In the genomic region with DNA sequence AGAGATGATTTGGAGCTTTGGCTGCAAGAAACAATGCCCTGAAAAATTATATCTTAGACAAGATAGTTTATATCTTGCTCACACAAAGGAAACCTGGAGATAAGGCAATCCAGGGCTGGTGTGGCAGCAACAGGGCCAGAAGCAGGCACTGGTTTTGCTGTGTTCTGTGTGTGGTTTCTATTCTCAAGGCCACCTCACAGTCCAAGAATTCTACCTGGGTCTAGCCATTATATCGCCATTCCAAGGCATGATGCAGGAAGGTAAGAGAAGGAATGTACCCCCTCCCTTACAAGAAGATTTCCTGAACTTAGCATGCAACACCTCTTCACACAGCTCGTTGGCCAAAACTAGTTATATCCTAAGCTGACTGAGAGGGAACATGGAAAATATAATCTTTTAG, we compare ENCODE assay signal across 26 cellular contexts.
"Had no signal": no experiment of that assay in that cellular context is flagged by ENCODE, and none has a peak within 500 bp of the region (broad histone marks: within the 10 kb centered on the region; RNA-seq: fewer than 3 reads in every experiment).

No MANE protein-coding gene starts in this region.

- DNase-seq: activated CD4-positive, alpha-beta memory T cell treated with anti-CD3 and anti-CD28 coated beads for 36 hours; activated CD4-positive, alpha-beta T cell treated with anti-CD3 and anti-CD28 coated beads for 36 hours; activated CD4-positive, alpha-beta T cell treated with anti-CD3 and anti-CD28 coated beads, Interleukin-2, amount 10 ng/mL, durations not matched to agents 24 days and 14 days; activated CD4-positive, CD25-positive, alpha-beta regulatory T cell; activated CD4-positive, CD25-positive, alpha-beta regulatory T cell treated with anti-CD3 and anti-CD28 coated beads, Interleukin-2, amount 50 U/mL, for 72 hours; activated CD8-positive, alpha-beta memory T cell treated with anti-CD3 and anti-CD28 coated beads, Interleukin-2, amount 10 ng/mL, durations not matched to agents 7 days and 5 days; activated CD8-positive, alpha-beta memory T cell treated with anti-CD3 and anti-CD28 coated beads, Interleukin-2, amount 50 U/mL, for 4 hours; activated CD8-positive, alpha-beta T cell treated with anti-CD3 and anti-CD28 coated beads, Interleukin-2, amount 10 ng/mL, durations not matched to agents 7 days and 5 days; activated gamma-delta T cell; activated naive CD4-positive, alpha-beta T cell; activated naive CD4-positive, alpha-beta T cell treated with anti-CD3 and anti-CD28 coated beads, Interleukin-2, amount 10 ng/mL, durations not matched to agents 7 days and 5 days; activated naive CD8-positive, alpha-beta T cell treated with anti-CD3 and anti-CD28 coated beads, Interleukin-2, amount 10 ng/mL, durations not matched to agents 7 days and 5 days; activated T-cell treated with anti-CD3 and anti-CD28 coated beads, Interleukin-2, amount 50 U/mL, for 1 hour; activated T-cell treated with anti-CD3 and anti-CD28 coated beads, Interleukin-2, amount 50 U/mL, for 48 hours; central memory CD4-positive, alpha-beta T cell; cerebellar nuclear complex; colonic mucosa; effector CD8-positive, alpha-beta T cell; glutamatergic neuron; heart left ventricle; T-helper 2 cell had no signal

- H3K4me3 ChIP-seq: ascending aorta, breast epithelium, cardiac muscle cell, colonic mucosa, heart left ventricle had no signal

- H3K27ac ChIP-seq: ascending aorta, breast epithelium, cardiac muscle cell, colonic mucosa, epithelial cell of prostate, heart left ventricle had no signal

- ATAC-seq: activated CD4-positive, alpha-beta T cell treated with anti-CD3 and anti-CD28 coated beads for 36 hours; activated CD8-positive, alpha-beta memory T cell treated with anti-CD3 and anti-CD28 coated beads, Interleukin-2, amount 10 ng/mL, durations not matched to agents 7 days and 5 days; activated CD8-positive, alpha-beta T cell treated with anti-CD3 and anti-CD28 coated beads, Interleukin-2, amount 10 ng/mL, durations not matched to agents 7 days and 5 days; activated naive CD4-positive, alpha-beta T cell treated with anti-CD3 and anti-CD28 coated beads, Interleukin-2, amount 50 U/mL, for 72 hours; heart left ventricle had no signal

- H3K36me3 ChIP-seq: ascending aorta, breast epithelium, cardiac muscle cell, colonic mucosa, heart left ventricle had no signal

- H3K4me1 ChIP-seq: ascending aorta, breast epithelium, colonic mucosa, heart left ventricle had no signal

- H3K27me3 ChIP-seq: ascending aorta, breast epithelium, cardiac muscle cell, colonic mucosa, heart left ventricle had no signal

- H3K9me3 ChIP-seq: ascending aorta, breast epithelium, colonic mucosa had no signal
